1 cellular context compared by ENCODE assay signal in genomic region chr17:73231363-73231762, GRCh38.
TF ChIP-seq lines count a peak whose summit lies in the region.

No MANE protein-coding gene starts in this region.

TF ChIP-seq in HepG2, 621 proteins besides CTCF, POLR2A, EP300 and RAD21 (continued from another document):
- TF ChIP-seq ZNF414 (CRISPR knock-in tag; IDR thresholded peaks at IDR 0.05) = 0 out of 2 replicates have a peak, but pooled peaks have one; percentile 1
- TF ChIP-seq EZH2 (conservative IDR thresholded peaks at IDR 0.05; ENCODE audit: low read depth, low read length) = no peak
- TF ChIP-seq TEAD3 (CRISPR knock-in tag; optimal IDR thresholded peaks at IDR 0.05; ENCODE audit: borderline replicate concordance) = peak; percentile 12
- TF ChIP-seq ZNF335 (CRISPR knock-in tag; IDR thresholded peaks at IDR 0.05) = no peak
- no peak for TF ChIP-seq SMAD1 (CRISPR knock-in tag; IDR thresholded peaks at IDR 0.05; ENCODE audit: borderline replicate concordance, low read depth)
- 0 out of 2 replicates have a peak, but pooled peaks have one; percentile 8 for TF ChIP-seq MIXL1 (CRISPR knock-in tag; IDR thresholded peaks at IDR 0.05)
- TF ChIP-seq SMARCC2 (IDR thresholded peaks at IDR 0.05) = no peak
- no peak for TF ChIP-seq TARDBP (CRISPR knock-in tag; IDR thresholded peaks at IDR 0.05)
- TF ChIP-seq ZNF34 (CRISPR knock-in tag; IDR thresholded peaks at IDR 0.05; ENCODE audit: borderline replicate concordance) = no peak
- no peak for TF ChIP-seq SATB2 (CRISPR knock-in tag; IDR thresholded peaks at IDR 0.05)
- no peak for TF ChIP-seq ZNF776 (CRISPR knock-in tag; IDR thresholded peaks at IDR 0.05)
- TF ChIP-seq ETV5 (CRISPR knock-in tag; IDR thresholded peaks at IDR 0.05; ENCODE audit: borderline replicate concordance) = no peak
- TF ChIP-seq AGO1 (IDR thresholded peaks at IDR 0.05; ENCODE audit: low read depth, low read length, poor library complexity, severe bottlenecking) = no peak
- no peak for TF ChIP-seq HMG20B (CRISPR knock-in tag; conservative IDR thresholded peaks at IDR 0.05)
- no peak for TF ChIP-seq RXRA (CRISPR knock-in tag; IDR thresholded peaks at IDR 0.05)
- no peak for TF ChIP-seq IRX3 (CRISPR knock-in tag; IDR thresholded peaks at IDR 0.05; ENCODE audit: borderline replicate concordance, low read depth)
- TF ChIP-seq U2AF1 (optimal IDR thresholded peaks at IDR 0.05; ENCODE audit: low read depth, low read length) = no peak
- no peak for TF ChIP-seq PHF5A (CRISPR knock-in tag; IDR thresholded peaks at IDR 0.05; ENCODE audit: low read depth, unreplicated experiment)
- TF ChIP-seq ZFP36L1 (CRISPR knock-in tag; IDR thresholded peaks at IDR 0.05) = no peak
- peak; percentile 75 for TF ChIP-seq CHD2 (IDR thresholded peaks at IDR 0.05; ENCODE audit: low read depth, low read length)
- 0 out of 2 replicates have a peak, but pooled peaks have one; percentile 29 for TF ChIP-seq TFDP2 (CRISPR knock-in tag; IDR thresholded peaks at IDR 0.05)
- TF ChIP-seq MAX (IDR thresholded peaks at IDR 0.05) = 0 out of 2 replicates have a peak, but pooled peaks have one; percentile 8
- TF ChIP-seq NFATC3 (CRISPR knock-in tag; IDR thresholded peaks at IDR 0.05) = 0 out of 2 replicates have a peak, but pooled peaks have one; percentile 24
- no peak for TF ChIP-seq ZNF350 (CRISPR knock-in tag; IDR thresholded peaks at IDR 0.05; ENCODE audit: borderline replicate concordance, low read depth)
- peak; percentile 12; the same call in 1 of the 2 replicates for TF ChIP-seq ZNF343 (CRISPR knock-in tag; IDR thresholded peaks at IDR 0.05)
- TF ChIP-seq ZNF543 (CRISPR knock-in tag; IDR thresholded peaks at IDR 0.05) = no peak
- TF ChIP-seq KDM5B (CRISPR knock-in tag; IDR thresholded peaks at IDR 0.05; ENCODE audit: borderline replicate concordance) = no peak
- no peak for TF ChIP-seq DR1 (CRISPR knock-in tag; IDR thresholded peaks at IDR 0.05)
- no peak for TF ChIP-seq RNF219 (CRISPR knock-in tag; IDR thresholded peaks at IDR 0.05)
- no peak for TF ChIP-seq CHCHD3 (CRISPR knock-in tag; IDR thresholded peaks at IDR 0.05)
- no peak for TF ChIP-seq SP140L (CRISPR knock-in tag; IDR thresholded peaks at IDR 0.05; ENCODE audit: borderline replicate concordance)
- no peak for TF ChIP-seq ZNF20 (CRISPR knock-in tag; IDR thresholded peaks at IDR 0.05)
- TF ChIP-seq DNMT3B (CRISPR knock-in tag; conservative IDR thresholded peaks at IDR 0.05) = 0 out of 2 replicates have a peak, but pooled peaks have one; percentile 20
- TF ChIP-seq CENPBD1 (CRISPR knock-in tag; IDR thresholded peaks at IDR 0.05; ENCODE audit: borderline replicate concordance, low read depth) = no peak
- TF ChIP-seq ZSCAN31 (CRISPR knock-in tag; IDR thresholded peaks at IDR 0.05; ENCODE audit: low read depth) = no peak
- no peak for TF ChIP-seq ZNF17 (CRISPR knock-in tag; IDR thresholded peaks at IDR 0.05)
- no peak for TF ChIP-seq TRIM24 (CRISPR knock-in tag; IDR thresholded peaks at IDR 0.05)
- TF ChIP-seq ZBTB3 (CRISPR knock-in tag; IDR thresholded peaks at IDR 0.05; ENCODE audit: borderline replicate concordance, low read depth) = 0 out of 2 replicates have a peak, but pooled peaks have one; percentile 11
- TF ChIP-seq ZNF512B (CRISPR knock-in tag; IDR thresholded peaks at IDR 0.05; ENCODE audit: borderline replicate concordance) = no peak
- no peak for TF ChIP-seq ATRX (CRISPR knock-in tag; IDR thresholded peaks at IDR 0.05; ENCODE audit: borderline replicate concordance)
- TF ChIP-seq CBX5 (CRISPR knock-in tag; IDR thresholded peaks at IDR 0.05; ENCODE audit: borderline replicate concordance) = no peak
- TF ChIP-seq ZNF713 (CRISPR knock-in tag; IDR thresholded peaks at IDR 0.05) = no peak
- TF ChIP-seq ZBTB1 (CRISPR knock-in tag; IDR thresholded peaks at IDR 0.05; ENCODE audit: borderline replicate concordance) = no peak
- no peak for TF ChIP-seq GABPB1 (CRISPR knock-in tag; IDR thresholded peaks at IDR 0.05)
- no peak for TF ChIP-seq PHF20 (CRISPR knock-in tag; IDR thresholded peaks at IDR 0.05)
- no peak for TF ChIP-seq ZNF513 (CRISPR knock-in tag; conservative IDR thresholded peaks at IDR 0.05)
- no peak for TF ChIP-seq ZNF432 (CRISPR knock-in tag; IDR thresholded peaks at IDR 0.05; ENCODE audit: borderline replicate concordance)
- no peak for TF ChIP-seq RFX1 (IDR thresholded peaks at IDR 0.05)
- peak; percentile 3 for TF ChIP-seq PTBP1 (IDR thresholded peaks at IDR 0.05; ENCODE audit: low read depth, low read length, poor library complexity, severe bottlenecking)
- TF ChIP-seq MBD4 (IDR thresholded peaks at IDR 0.05; ENCODE audit: borderline replicate concordance, low read length) = no peak
- TF ChIP-seq ZNF615 (CRISPR knock-in tag; IDR thresholded peaks at IDR 0.05; ENCODE audit: borderline replicate concordance) = no peak
- no peak for TF ChIP-seq FIP1L1 (IDR thresholded peaks at IDR 0.05; ENCODE audit: borderline replicate concordance, insufficient read depth, low read depth, low read length)
- TF ChIP-seq CENPT (CRISPR knock-in tag; IDR thresholded peaks at IDR 0.05; ENCODE audit: low read depth) = no peak
- peak; percentile 3; the same call in 1 of the 2 replicates for TF ChIP-seq CHD4 (IDR thresholded peaks at IDR 0.05; ENCODE audit: borderline replicate concordance, low read length)
- TF ChIP-seq SKI (IDR thresholded peaks at IDR 0.05; ENCODE audit: partially characterized antibody) = no peak
- TF ChIP-seq IRF1 (CRISPR knock-in tag; IDR thresholded peaks at IDR 0.05; ENCODE audit: low read depth) = no peak
- no peak for TF ChIP-seq HNRNPLL (IDR thresholded peaks at IDR 0.05; ENCODE audit: low read depth, low read length, poor library complexity, severe bottlenecking)
